Comparison of ENCODE assay signal across 1 cellular context in genomic region chr16:20878682-20879147, GRCh38.
TF ChIP-seq lines count a peak whose summit lies in the region.

No MANE protein-coding gene starts in this region.

TF ChIP-seq in HepG2, 621 proteins besides CTCF, POLR2A, EP300 and RAD21 (continued from another document and continues in another):
- TF ChIP-seq ZNF839 (CRISPR knock-in tag; IDR thresholded peaks at IDR 0.05; ENCODE audit: borderline replicate concordance) (no peak), PPARG (CRISPR knock-in tag; conservative IDR thresholded peaks at IDR 0.05) (peak; percentile 76), ZNF30 (CRISPR knock-in tag; IDR thresholded peaks at IDR 0.05) (no peak), ZNF790 (CRISPR knock-in tag; IDR thresholded peaks at IDR 0.05; ENCODE audit: borderline replicate concordance) (no peak), KDM5A (IDR thresholded peaks at IDR 0.05; ENCODE audit: borderline replicate concordance, low read length) (no peak; the same call in 1 of the 2 replicates), ZNF530 (CRISPR knock-in tag; IDR thresholded peaks at IDR 0.05; ENCODE audit: low read depth) (no peak), ZNF335 (CRISPR knock-in tag; IDR thresholded peaks at IDR 0.05) (no peak), ZSCAN21 (CRISPR knock-in tag; IDR thresholded peaks at IDR 0.05; ENCODE audit: borderline replicate concordance) (no peak), EHMT2 (IDR thresholded peaks at IDR 0.05; ENCODE audit: borderline replicate concordance, low read depth, low read length) (no peak), ZNF841 (CRISPR knock-in tag; IDR thresholded peaks at IDR 0.05; ENCODE audit: borderline replicate concordance) (no peak), HMG20A (CRISPR knock-in tag; IDR thresholded peaks at IDR 0.05; ENCODE audit: borderline replicate concordance) (no peak), SP1 (IDR thresholded peaks at IDR 0.05) (no peak), SP1 (CRISPR knock-in tag; IDR thresholded peaks at IDR 0.05) (no peak), ZNF792 (CRISPR knock-in tag; IDR thresholded peaks at IDR 0.05) (no peak), CBX2 (IDR thresholded peaks at IDR 0.05; ENCODE audit: low read depth, low read length) (no peak), CBX2 (CRISPR knock-in tag; IDR thresholded peaks at IDR 0.05; ENCODE audit: low read depth) (no peak), POLR2AphosphoS5 (IDR thresholded peaks at IDR 0.05; ENCODE audit: low read depth, low read length) (no peak), ZNF512B (CRISPR knock-in tag; IDR thresholded peaks at IDR 0.05; ENCODE audit: borderline replicate concordance) (no peak), SMAD1 (CRISPR knock-in tag; IDR thresholded peaks at IDR 0.05; ENCODE audit: borderline replicate concordance, low read depth) (no peak), NR2C2 (CRISPR knock-in tag; IDR thresholded peaks at IDR 0.05; ENCODE audit: borderline replicate concordance) (no peak), RAD51 (IDR thresholded peaks at IDR 0.05; ENCODE audit: borderline replicate concordance) (no peak), RFX5 (IDR thresholded peaks at IDR 0.05; ENCODE audit: low read depth, low read length) (no peak), FOXP1 (IDR thresholded peaks at IDR 0.05) (no peak), FOXP1 (CRISPR knock-in tag; IDR thresholded peaks at IDR 0.05) (peak; percentile 51), SALL2 (CRISPR knock-in tag; IDR thresholded peaks at IDR 0.05) (no peak), ETV5 (CRISPR knock-in tag; IDR thresholded peaks at IDR 0.05; ENCODE audit: borderline replicate concordance) (peak; percentile 22; the same call in 1 of the 2 replicates), ZFP37 (CRISPR knock-in tag; IDR thresholded peaks at IDR 0.05; ENCODE audit: borderline replicate concordance) (no peak), RNF2 (conservative IDR thresholded peaks at IDR 0.05; ENCODE audit: low read depth) (no peak), EEA1 (CRISPR knock-in tag; IDR thresholded peaks at IDR 0.05; ENCODE audit: borderline replicate concordance) (no peak), ZNF431 (CRISPR knock-in tag; IDR thresholded peaks at IDR 0.05; ENCODE audit: borderline replicate concordance, low read depth) (no peak), PLRG1 (conservative IDR thresholded peaks at IDR 0.05) (no peak), KDM3A (CRISPR knock-in tag; IDR thresholded peaks at IDR 0.05; ENCODE audit: low read depth) (no peak), ATF5 (CRISPR knock-in tag; IDR thresholded peaks at IDR 0.05; ENCODE audit: low read depth) (no peak), NR2F1 (CRISPR knock-in tag; IDR thresholded peaks at IDR 0.05) (peak in 1 of 2 experiments; percentile 29; a peak in 1 of 4 replicates), REPIN1 (CRISPR knock-in tag; IDR thresholded peaks at IDR 0.05; ENCODE audit: borderline replicate concordance, low read depth) (0 out of 2 replicates have a peak, but pooled peaks have one; percentile 17), ZBTB3 (CRISPR knock-in tag; IDR thresholded peaks at IDR 0.05; ENCODE audit: borderline replicate concordance, low read depth) (peak; percentile 50; the same call in 1 of the 2 replicates), CREB1 (IDR thresholded peaks at IDR 0.05) (no peak), CREB1 (CRISPR knock-in tag; IDR thresholded peaks at IDR 0.05) (0 out of 2 replicates have a peak, but pooled peaks have one; percentile 51), HNF4A (CRISPR knock-in tag; IDR thresholded peaks at IDR 0.05) (peak; percentile 89), MEIS1 (CRISPR knock-in tag; IDR thresholded peaks at IDR 0.05; ENCODE audit: borderline replicate concordance) (no peak), ZNF773 (CRISPR knock-in tag; IDR thresholded peaks at IDR 0.05; ENCODE audit: borderline replicate concordance) (no peak), MXD3 (CRISPR knock-in tag; IDR thresholded peaks at IDR 0.05) (no peak), PAF1 (CRISPR knock-in tag; IDR thresholded peaks at IDR 0.05) (no peak)
- TF ChIP-seq, protein P1, sequence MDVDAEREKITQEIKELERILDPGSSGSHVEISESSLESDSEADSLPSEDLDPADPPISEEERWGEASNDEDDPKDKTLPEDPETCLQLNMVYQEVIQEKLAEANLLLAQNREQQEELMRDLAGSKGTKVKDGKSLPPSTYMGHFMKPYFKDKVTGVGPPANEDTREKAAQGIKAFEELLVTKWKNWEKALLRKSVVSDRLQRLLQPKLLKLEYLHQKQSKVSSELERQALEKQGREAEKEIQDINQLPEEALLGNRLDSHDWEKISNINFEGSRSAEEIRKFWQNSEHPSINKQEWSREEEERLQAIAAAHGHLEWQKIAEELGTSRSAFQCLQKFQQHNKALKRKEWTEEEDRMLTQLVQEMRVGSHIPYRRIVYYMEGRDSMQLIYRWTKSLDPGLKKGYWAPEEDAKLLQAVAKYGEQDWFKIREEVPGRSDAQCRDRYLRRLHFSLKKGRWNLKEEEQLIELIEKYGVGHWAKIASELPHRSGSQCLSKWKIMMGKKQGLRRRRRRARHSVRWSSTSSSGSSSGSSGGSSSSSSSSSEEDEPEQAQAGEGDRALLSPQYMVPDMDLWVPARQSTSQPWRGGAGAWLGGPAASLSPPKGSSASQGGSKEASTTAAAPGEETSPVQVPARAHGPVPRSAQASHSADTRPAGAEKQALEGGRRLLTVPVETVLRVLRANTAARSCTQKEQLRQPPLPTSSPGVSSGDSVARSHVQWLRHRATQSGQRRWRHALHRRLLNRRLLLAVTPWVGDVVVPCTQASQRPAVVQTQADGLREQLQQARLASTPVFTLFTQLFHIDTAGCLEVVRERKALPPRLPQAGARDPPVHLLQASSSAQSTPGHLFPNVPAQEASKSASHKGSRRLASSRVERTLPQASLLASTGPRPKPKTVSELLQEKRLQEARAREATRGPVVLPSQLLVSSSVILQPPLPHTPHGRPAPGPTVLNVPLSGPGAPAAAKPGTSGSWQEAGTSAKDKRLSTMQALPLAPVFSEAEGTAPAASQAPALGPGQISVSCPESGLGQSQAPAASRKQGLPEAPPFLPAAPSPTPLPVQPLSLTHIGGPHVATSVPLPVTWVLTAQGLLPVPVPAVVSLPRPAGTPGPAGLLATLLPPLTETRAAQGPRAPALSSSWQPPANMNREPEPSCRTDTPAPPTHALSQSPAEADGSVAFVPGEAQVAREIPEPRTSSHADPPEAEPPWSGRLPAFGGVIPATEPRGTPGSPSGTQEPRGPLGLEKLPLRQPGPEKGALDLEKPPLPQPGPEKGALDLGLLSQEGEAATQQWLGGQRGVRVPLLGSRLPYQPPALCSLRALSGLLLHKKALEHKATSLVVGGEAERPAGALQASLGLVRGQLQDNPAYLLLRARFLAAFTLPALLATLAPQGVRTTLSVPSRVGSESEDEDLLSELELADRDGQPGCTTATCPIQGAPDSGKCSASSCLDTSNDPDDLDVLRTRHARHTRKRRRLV (CRISPR knock-in tag; IDR thresholded peaks at IDR 0.05): no peak
- TF ChIP-seq, protein P2, sequence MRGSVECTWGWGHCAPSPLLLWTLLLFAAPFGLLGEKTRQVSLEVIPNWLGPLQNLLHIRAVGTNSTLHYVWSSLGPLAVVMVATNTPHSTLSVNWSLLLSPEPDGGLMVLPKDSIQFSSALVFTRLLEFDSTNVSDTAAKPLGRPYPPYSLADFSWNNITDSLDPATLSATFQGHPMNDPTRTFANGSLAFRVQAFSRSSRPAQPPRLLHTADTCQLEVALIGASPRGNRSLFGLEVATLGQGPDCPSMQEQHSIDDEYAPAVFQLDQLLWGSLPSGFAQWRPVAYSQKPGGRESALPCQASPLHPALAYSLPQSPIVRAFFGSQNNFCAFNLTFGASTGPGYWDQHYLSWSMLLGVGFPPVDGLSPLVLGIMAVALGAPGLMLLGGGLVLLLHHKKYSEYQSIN (CRISPR knock-in tag; IDR thresholded peaks at IDR 0.05; ENCODE audit: borderline replicate concordance): no peak
- TF ChIP-seq, protein P3, sequence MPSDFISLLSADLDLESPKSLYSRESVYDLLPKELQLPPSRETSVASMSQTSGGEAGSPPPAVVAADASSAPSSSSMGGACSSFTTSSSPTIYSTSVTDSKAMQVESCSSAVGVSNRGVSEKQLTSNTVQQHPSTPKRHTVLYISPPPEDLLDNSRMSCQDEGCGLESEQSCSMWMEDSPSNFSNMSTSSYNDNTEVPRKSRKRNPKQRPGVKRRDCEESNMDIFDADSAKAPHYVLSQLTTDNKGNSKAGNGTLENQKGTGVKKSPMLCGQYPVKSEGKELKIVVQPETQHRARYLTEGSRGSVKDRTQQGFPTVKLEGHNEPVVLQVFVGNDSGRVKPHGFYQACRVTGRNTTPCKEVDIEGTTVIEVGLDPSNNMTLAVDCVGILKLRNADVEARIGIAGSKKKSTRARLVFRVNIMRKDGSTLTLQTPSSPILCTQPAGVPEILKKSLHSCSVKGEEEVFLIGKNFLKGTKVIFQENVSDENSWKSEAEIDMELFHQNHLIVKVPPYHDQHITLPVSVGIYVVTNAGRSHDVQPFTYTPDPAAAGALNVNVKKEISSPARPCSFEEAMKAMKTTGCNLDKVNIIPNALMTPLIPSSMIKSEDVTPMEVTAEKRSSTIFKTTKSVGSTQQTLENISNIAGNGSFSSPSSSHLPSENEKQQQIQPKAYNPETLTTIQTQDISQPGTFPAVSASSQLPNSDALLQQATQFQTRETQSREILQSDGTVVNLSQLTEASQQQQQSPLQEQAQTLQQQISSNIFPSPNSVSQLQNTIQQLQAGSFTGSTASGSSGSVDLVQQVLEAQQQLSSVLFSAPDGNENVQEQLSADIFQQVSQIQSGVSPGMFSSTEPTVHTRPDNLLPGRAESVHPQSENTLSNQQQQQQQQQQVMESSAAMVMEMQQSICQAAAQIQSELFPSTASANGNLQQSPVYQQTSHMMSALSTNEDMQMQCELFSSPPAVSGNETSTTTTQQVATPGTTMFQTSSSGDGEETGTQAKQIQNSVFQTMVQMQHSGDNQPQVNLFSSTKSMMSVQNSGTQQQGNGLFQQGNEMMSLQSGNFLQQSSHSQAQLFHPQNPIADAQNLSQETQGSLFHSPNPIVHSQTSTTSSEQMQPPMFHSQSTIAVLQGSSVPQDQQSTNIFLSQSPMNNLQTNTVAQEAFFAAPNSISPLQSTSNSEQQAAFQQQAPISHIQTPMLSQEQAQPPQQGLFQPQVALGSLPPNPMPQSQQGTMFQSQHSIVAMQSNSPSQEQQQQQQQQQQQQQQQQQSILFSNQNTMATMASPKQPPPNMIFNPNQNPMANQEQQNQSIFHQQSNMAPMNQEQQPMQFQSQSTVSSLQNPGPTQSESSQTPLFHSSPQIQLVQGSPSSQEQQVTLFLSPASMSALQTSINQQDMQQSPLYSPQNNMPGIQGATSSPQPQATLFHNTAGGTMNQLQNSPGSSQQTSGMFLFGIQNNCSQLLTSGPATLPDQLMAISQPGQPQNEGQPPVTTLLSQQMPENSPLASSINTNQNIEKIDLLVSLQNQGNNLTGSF (CRISPR knock-in tag; IDR thresholded peaks at IDR 0.05): no peak
- TF ChIP-seq, protein P4, sequence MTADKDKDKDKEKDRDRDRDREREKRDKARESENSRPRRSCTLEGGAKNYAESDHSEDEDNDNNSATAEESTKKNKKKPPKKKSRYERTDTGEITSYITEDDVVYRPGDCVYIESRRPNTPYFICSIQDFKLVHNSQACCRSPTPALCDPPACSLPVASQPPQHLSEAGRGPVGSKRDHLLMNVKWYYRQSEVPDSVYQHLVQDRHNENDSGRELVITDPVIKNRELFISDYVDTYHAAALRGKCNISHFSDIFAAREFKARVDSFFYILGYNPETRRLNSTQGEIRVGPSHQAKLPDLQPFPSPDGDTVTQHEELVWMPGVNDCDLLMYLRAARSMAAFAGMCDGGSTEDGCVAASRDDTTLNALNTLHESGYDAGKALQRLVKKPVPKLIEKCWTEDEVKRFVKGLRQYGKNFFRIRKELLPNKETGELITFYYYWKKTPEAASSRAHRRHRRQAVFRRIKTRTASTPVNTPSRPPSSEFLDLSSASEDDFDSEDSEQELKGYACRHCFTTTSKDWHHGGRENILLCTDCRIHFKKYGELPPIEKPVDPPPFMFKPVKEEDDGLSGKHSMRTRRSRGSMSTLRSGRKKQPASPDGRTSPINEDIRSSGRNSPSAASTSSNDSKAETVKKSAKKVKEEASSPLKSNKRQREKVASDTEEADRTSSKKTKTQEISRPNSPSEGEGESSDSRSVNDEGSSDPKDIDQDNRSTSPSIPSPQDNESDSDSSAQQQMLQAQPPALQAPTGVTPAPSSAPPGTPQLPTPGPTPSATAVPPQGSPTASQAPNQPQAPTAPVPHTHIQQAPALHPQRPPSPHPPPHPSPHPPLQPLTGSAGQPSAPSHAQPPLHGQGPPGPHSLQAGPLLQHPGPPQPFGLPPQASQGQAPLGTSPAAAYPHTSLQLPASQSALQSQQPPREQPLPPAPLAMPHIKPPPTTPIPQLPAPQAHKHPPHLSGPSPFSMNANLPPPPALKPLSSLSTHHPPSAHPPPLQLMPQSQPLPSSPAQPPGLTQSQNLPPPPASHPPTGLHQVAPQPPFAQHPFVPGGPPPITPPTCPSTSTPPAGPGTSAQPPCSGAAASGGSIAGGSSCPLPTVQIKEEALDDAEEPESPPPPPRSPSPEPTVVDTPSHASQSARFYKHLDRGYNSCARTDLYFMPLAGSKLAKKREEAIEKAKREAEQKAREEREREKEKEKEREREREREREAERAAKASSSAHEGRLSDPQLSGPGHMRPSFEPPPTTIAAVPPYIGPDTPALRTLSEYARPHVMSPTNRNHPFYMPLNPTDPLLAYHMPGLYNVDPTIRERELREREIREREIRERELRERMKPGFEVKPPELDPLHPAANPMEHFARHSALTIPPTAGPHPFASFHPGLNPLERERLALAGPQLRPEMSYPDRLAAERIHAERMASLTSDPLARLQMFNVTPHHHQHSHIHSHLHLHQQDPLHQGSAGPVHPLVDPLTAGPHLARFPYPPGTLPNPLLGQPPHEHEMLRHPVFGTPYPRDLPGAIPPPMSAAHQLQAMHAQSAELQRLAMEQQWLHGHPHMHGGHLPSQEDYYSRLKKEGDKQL (CRISPR knock-in tag; IDR thresholded peaks at IDR 0.05; ENCODE audit: low read depth): no peak
